Comparison of ENCODE assay signal across 33 cellular contexts in genomic region chr7:87451187-87451586, GRCh38. TPM values are rescaled to one million over a fixed set of nuclear protein-coding genes. Genes with fewer than 3 reads are reported as not detected.
"Had no signal": no experiment of that assay in that cellular context is flagged by ENCODE, and none has a peak within 500 bp of the region (broad histone marks: within the 10 kb centered on the region; RNA-seq: fewer than 3 reads in every experiment).

No MANE protein-coding gene starts in this region.

- H3K36me3 Mint-ChIP-seq: activated CD4-positive, alpha-beta memory T cell treated with anti-CD3 and anti-CD28 coated beads for 36 hours; activated CD8-positive, alpha-beta memory T cell treated with anti-CD3 and anti-CD28 coated beads, Interleukin-2, amount 10 ng/mL, durations not matched to agents 7 days and 5 days; activated naive CD4-positive, alpha-beta T cell treated with anti-CD3 and anti-CD28 coated beads, Interleukin-2, amount 50 U/mL, for 24 hours; activated naive CD8-positive, alpha-beta T cell treated with anti-CD3 and anti-CD28 coated beads for 36 hours; brain had no signal

- H3K9me3 ChIP-seq: ascending aorta, breast epithelium, colonic mucosa, esophagus squamous epithelium had no signal

- H3K27me3 Mint-ChIP-seq: activated B cell treated with CpG ODN at 0.5 μM for 24 hours had no signal

- FAIRE-seq: endometrium, endothelial cell of umbilical vein, frontal cortex had no signal

- H3K9me3 Mint-ChIP-seq: activated B cell treated with CpG ODN at 0.5 μM for 24 hours; activated CD4-positive, alpha-beta memory T cell treated with anti-CD3 and anti-CD28 coated beads for 36 hours; activated CD4-positive, alpha-beta T cell treated with anti-CD3 and anti-CD28 coated beads, Interleukin-2, amount 10 ng/mL, durations not matched to agents 24 days and 14 days; activated naive CD4-positive, alpha-beta T cell treated with anti-CD3 and anti-CD28 coated beads for 36 hours; activated naive CD4-positive, alpha-beta T cell treated with anti-CD3 and anti-CD28 coated beads, Interleukin-2, amount 50 U/mL, for 24 hours; activated naive CD8-positive, alpha-beta T cell treated with anti-CD3 and anti-CD28 coated beads for 36 hours; activated naive CD8-positive, alpha-beta T cell treated with anti-CD3 and anti-CD28 coated beads, Interleukin-2, amount 50 U/mL, for 24 hours; activated T-helper 1 cell treated with anti-CD3 and anti-CD28 coated beads, Interleukin-12 subunit alpha, Interleukin-12 subunit beta, Interleukin-2, Interleukin-4 antibody, amounts not matched to agents 30 ng/mL and 10 ng/mL and 1 ng/mL, durations not matched to agents 14 hours and 24 hours and 36 hours; activated T-helper 2 cell treated with anti-CD3 and anti-CD28 coated beads, Interferon-gamma antibody, Interleukin-2, Interleukin-4, amounts not matched to agents 10 μg/mL and 5 μg/mL and 100 μg/mL, durations not matched to agents 14 hours and 24 hours and 36 hours; brain had no signal

- H3K4me3 Mint-ChIP-seq: activated B cell treated with CpG ODN at 0.5 μM for 24 hours; activated CD4-positive, alpha-beta memory T cell treated with anti-CD3 and anti-CD28 coated beads for 36 hours; activated CD4-positive, alpha-beta T cell treated with anti-CD3 and anti-CD28 coated beads, Interleukin-2, amount 10 ng/mL, durations not matched to agents 24 days and 14 days; activated CD8-positive, alpha-beta memory T cell treated with anti-CD3 and anti-CD28 coated beads, Interleukin-2, amount 10 ng/mL, durations not matched to agents 7 days and 5 days; activated CD8-positive, alpha-beta T cell treated with anti-CD3 and anti-CD28 coated beads, Interleukin-2, amount 10 ng/mL, durations not matched to agents 7 days and 5 days; activated naive CD4-positive, alpha-beta T cell treated with anti-CD3 and anti-CD28 coated beads for 36 hours; activated naive CD4-positive, alpha-beta T cell treated with anti-CD3 and anti-CD28 coated beads, Interleukin-2, amount 50 U/mL, for 24 hours; activated naive CD8-positive, alpha-beta T cell treated with anti-CD3 and anti-CD28 coated beads for 36 hours; activated naive CD8-positive, alpha-beta T cell treated with anti-CD3 and anti-CD28 coated beads, Interleukin-2, amount 50 U/mL, for 24 hours; activated T-helper 1 cell treated with anti-CD3 and anti-CD28 coated beads, Interleukin-12 subunit alpha, Interleukin-12 subunit beta, Interleukin-2, Interleukin-4 antibody, amounts not matched to agents 30 ng/mL and 10 ng/mL and 1 ng/mL, durations not matched to agents 14 hours and 24 hours and 36 hours; brain had no signal

- H3K27ac ChIP-seq: ascending aorta, breast epithelium, cardiac muscle cell, colonic mucosa, epithelial cell of prostate, esophagus squamous epithelium, WERI-Rb-1 had no signal

- ATAC-seq: activated CD4-positive, CD25-positive, alpha-beta regulatory T cell treated with anti-CD3 and anti-CD28 coated beads, Interleukin-2, amount 50 U/mL, for 24 hours; activated CD8-positive, alpha-beta memory T cell treated with anti-CD3 and anti-CD28 coated beads, Interleukin-2, amount 10 ng/mL, durations not matched to agents 7 days and 5 days; activated CD8-positive, alpha-beta T cell treated with anti-CD3 and anti-CD28 coated beads, Interleukin-2, amount 10 ng/mL, durations not matched to agents 7 days and 5 days; activated naive CD8-positive, alpha-beta T cell treated with anti-CD3 and anti-CD28 coated beads, Interleukin-2, amount 50 U/mL, for 24 hours had no signal

- H3K4me1 ChIP-seq: ascending aorta, breast epithelium, colonic mucosa, esophagus squamous epithelium had no signal

- DNase-seq: activated B cell treated with CpG ODN at 0.5 μM for 24 hours; activated CD4-positive, alpha-beta memory T cell treated with anti-CD3 and anti-CD28 coated beads for 36 hours; activated CD4-positive, alpha-beta T cell treated with anti-CD3 and anti-CD28 coated beads, Interleukin-2, amount 10 ng/mL, durations not matched to agents 24 days and 14 days; activated CD8-positive, alpha-beta memory T cell treated with anti-CD3 and anti-CD28 coated beads, Interleukin-2, amount 10 ng/mL, durations not matched to agents 7 days and 5 days; activated CD8-positive, alpha-beta memory T cell treated with anti-CD3 and anti-CD28 coated beads, Interleukin-2, amount 50 U/mL, for 4 hours; activated CD8-positive, alpha-beta T cell treated with anti-CD3 and anti-CD28 coated beads, Interleukin-2, amount 10 ng/mL, durations not matched to agents 7 days and 5 days; activated effector memory CD4-positive, alpha-beta T cell treated with anti-CD3 and anti-CD28 coated beads, Interleukin-2, amount 50 U/mL, for 16 hours; activated naive CD4-positive, alpha-beta T cell treated with anti-CD3 and anti-CD28 coated beads for 36 hours; activated naive CD8-positive, alpha-beta T cell treated with anti-CD3 and anti-CD28 coated beads for 36 hours; activated naive CD8-positive, alpha-beta T cell treated with anti-CD3 and anti-CD28 coated beads, Interleukin-2, amount 50 U/mL, for 24 hours; activated T-cell treated with anti-CD3 and anti-CD28 coated beads, Interleukin-2, amount 50 U/mL, for 1 hour; activated T-cell treated with anti-CD3 and anti-CD28 coated beads, Interleukin-2, amount 50 U/mL, for 48 hours; central memory CD4-positive, alpha-beta T cell; cerebellar nuclear complex; colonic mucosa; effector CD8-positive, alpha-beta T cell; esophagus squamous epithelium; head of caudate nucleus; T-helper 2 cell; WERI-Rb-1 had no signal

- H3K4me3 ChIP-seq: ascending aorta, breast epithelium, cardiac muscle cell, colonic mucosa, esophagus squamous epithelium had no signal

- H3K4me1 Mint-ChIP-seq: activated naive CD4-positive, alpha-beta T cell treated with anti-CD3 and anti-CD28 coated beads, Interleukin-2, amount 50 U/mL, for 24 hours; activated naive CD8-positive, alpha-beta T cell treated with anti-CD3 and anti-CD28 coated beads for 36 hours; activated naive CD8-positive, alpha-beta T cell treated with anti-CD3 and anti-CD28 coated beads, Interleukin-2, amount 50 U/mL, for 24 hours; brain had no signal

- H3K27ac Mint-ChIP-seq: activated B cell treated with CpG ODN at 0.5 μM for 24 hours; activated CD4-positive, alpha-beta memory T cell treated with anti-CD3 and anti-CD28 coated beads for 36 hours; activated CD4-positive, alpha-beta T cell treated with anti-CD3 and anti-CD28 coated beads, Interleukin-2, amount 10 ng/mL, durations not matched to agents 24 days and 14 days; activated CD8-positive, alpha-beta memory T cell treated with anti-CD3 and anti-CD28 coated beads, Interleukin-2, amount 10 ng/mL, durations not matched to agents 7 days and 5 days; activated CD8-positive, alpha-beta T cell treated with anti-CD3 and anti-CD28 coated beads, Interleukin-2, amount 10 ng/mL, durations not matched to agents 7 days and 5 days; activated naive CD4-positive, alpha-beta T cell treated with anti-CD3 and anti-CD28 coated beads for 36 hours; activated naive CD4-positive, alpha-beta T cell treated with anti-CD3 and anti-CD28 coated beads, Interleukin-2, amount 50 U/mL, for 24 hours; activated naive CD8-positive, alpha-beta T cell treated with anti-CD3 and anti-CD28 coated beads for 36 hours; activated naive CD8-positive, alpha-beta T cell treated with anti-CD3 and anti-CD28 coated beads, Interleukin-2, amount 50 U/mL, for 24 hours; activated T-helper 1 cell treated with anti-CD3 and anti-CD28 coated beads, Interleukin-12 subunit alpha, Interleukin-12 subunit beta, Interleukin-2, Interleukin-4 antibody, amounts not matched to agents 30 ng/mL and 10 ng/mL and 1 ng/mL, durations not matched to agents 14 hours and 24 hours and 36 hours; activated T-helper 2 cell treated with anti-CD3 and anti-CD28 coated beads, Interferon-gamma antibody, Interleukin-2, Interleukin-4, amounts not matched to agents 10 μg/mL and 5 μg/mL and 100 μg/mL, durations not matched to agents 14 hours and 24 hours and 36 hours; brain had no signal

- H3K36me3 ChIP-seq: ascending aorta, breast epithelium, cardiac muscle cell, colonic mucosa, esophagus squamous epithelium, WERI-Rb-1 had no signal

- H3K27me3 ChIP-seq: ascending aorta, breast epithelium, cardiac muscle cell, colonic mucosa, esophagus squamous epithelium had no signal

RNA-seq across cellular contexts. Expression of gene ABCB4, which starts 24.3 kb away (rescaled TPM):
- total RNA-seq: activated CD4-positive, alpha-beta memory T cell treated with anti-CD3 and anti-CD28 coated beads for 36 hours; activated CD4-positive, alpha-beta T cell treated with anti-CD3 and anti-CD28 coated beads, Interleukin-2, amount 10 ng/mL, durations not matched to agents 24 days and 14 days; activated CD8-positive, alpha-beta T cell treated with anti-CD3 and anti-CD28 coated beads, Interleukin-2, amount 10 ng/mL, durations not matched to agents 7 days and 5 days; activated naive CD4-positive, alpha-beta T cell treated with anti-CD3 and anti-CD28 coated beads for 36 hours; activated T-helper 1 cell treated with anti-CD3 and anti-CD28 coated beads, Interleukin-12 subunit alpha, Interleukin-12 subunit beta, Interleukin-2, Interleukin-4 antibody, amounts not matched to agents 30 ng/mL and 10 ng/mL and 1 ng/mL, durations not matched to agents 14 hours and 24 hours and 36 hours; activated T-helper 2 cell treated with anti-CD3 and anti-CD28 coated beads, Interferon-gamma antibody, Interleukin-2, Interleukin-4, amounts not matched to agents 10 μg/mL and 5 μg/mL and 100 μg/mL, durations not matched to agents 14 hours and 24 hours and 36 hours; ascending aorta; T-helper 1 cell treated with Interleukin-12 subunit alpha and Interleukin-12 subunit beta and Interleukin-4 antibody, amounts not matched to agents 30 ng/mL and 1 ng/mL, for 36 hours had no signal
